Comparison of ENCODE assay signal across 14 cellular contexts in genomic region chr7:55441668-55442305, GRCh38.
DNase-seq lines count a peak whose midpoint lies in the region; ATAC-seq and TF ChIP-seq lines count a peak whose summit lies in the region.
"Had no signal": no experiment of that assay in that cellular context is flagged by ENCODE, and none has a peak within 500 bp of the region (broad histone marks: within the 10 kb centered on the region; RNA-seq: fewer than 3 reads in every experiment).

No MANE protein-coding gene starts in this region.

- DNase-seq in NCI-H1417 (lab: John Stamatoyannopoulos, UW) (peak in 2 of 3 experiments; percentile 29 to 71), NCI-H1417 treated with DMSO at 0.1 percent for 48 hours (lab: John Stamatoyannopoulos, UW) (no peak), NCI-H69 (lab: John Stamatoyannopoulos, UW) (peak; percentile 9), fibroblast of mammary gland (ENCODE audit: low read depth) (peak; percentile 86), stromal cell of bone marrow (ENCODE audit: low read depth) (peak; percentile 59), SIG-M5 (lab: John Stamatoyannopoulos, UW) (no peak)
- DNase-seq in activated naive CD4-positive, alpha-beta T cell (lab: John Stamatoyannopoulos, UW), result no peak
- DNase-seq: activated gamma-delta T cell treated with Interleukin-2 at 50 U/mL for 16 hours, colonic mucosa, KG1, NCI-H2107, upper lobe of left lung had no signal

- H3K4me3 ChIP-seq in fibroblast of mammary gland (ENCODE audit: control insufficient read depth, low read depth, low read length), result no peak overlapping the region
- H3K4me3 ChIP-seq: colonic mucosa, gastroesophageal sphincter, upper lobe of left lung had no signal

- TF ChIP-seq CTCF in fibroblast of mammary gland (conservative IDR thresholded peaks at IDR 0.05; ENCODE audit: control insufficient read depth, insufficient read depth, low read depth, low read length), result no peak

- ATAC-seq in HG02610 (IDR thresholded peaks at IDR 0.05; ENCODE audit: unreplicated experiment), result no peak
- ATAC-seq: gastroesophageal sphincter had no signal

Comparison
In these comparisons a context has a peak if more than half of its experiments do, and no peak if none do; other contexts are left out.
1. DNase-seq: peak in NCI-H1417 (2 of 3), NCI-H69 (single experiment), fibroblast of mammary gland (single experiment) and stromal cell of bone marrow (single experiment); none in NCI-H1417 treated with DMSO at 0.1 percent for 48 hours (single experiment), activated naive CD4-positive, alpha-beta T cell (0 of 4) and SIG-M5 (single experiment).